Comparison of ENCODE assay signal across 16 cellular contexts in genomic region chr4:179927473-179927872, GRCh38.
"Had no signal": no experiment of that assay in that cellular context is flagged by ENCODE, and none has a peak within 500 bp of the region (broad histone marks: within the 10 kb centered on the region; RNA-seq: fewer than 3 reads in every experiment).

No MANE protein-coding gene starts in this region.

- DNase-seq: activated CD4-positive, alpha-beta T cell treated with anti-CD3 and anti-CD28 coated beads, Interleukin-2, amount 10 ng/mL, durations not matched to agents 7 days and 5 days; activated CD8-positive, alpha-beta T cell treated with anti-CD3 and anti-CD28 coated beads, Interleukin-2, amount 10 ng/mL, durations not matched to agents 7 days and 5 days; activated naive CD4-positive, alpha-beta T cell treated with Interleukin-2 at 50 U/mL for 16 hours; activated naive CD8-positive, alpha-beta T cell treated with anti-CD3 and anti-CD28 coated beads, Interleukin-2, amount 10 ng/mL, durations not matched to agents 7 days and 5 days; activated T-cell treated with anti-CD3 and anti-CD28 coated beads, Interleukin-2, amount 50 U/mL, for 24 hours; amygdala; foreskin fibroblast; naive B cell; stimulated activated CD4-positive, alpha-beta T cell treated with anti-CD3 and anti-CD28 coated beads, Interleukin-15, amount 100 ng/mL, for 24 hours; stimulated activated CD4-positive, alpha-beta T cell treated with anti-CD3 and anti-CD28 coated beads, Interleukin-2, amount 100 ng/mL, for 48 hours; stomach; trophoblast cell had no signal

- H3K9me3 Mint-ChIP-seq: activated naive CD8-positive, alpha-beta T cell treated with anti-CD3 and anti-CD28 coated beads, Interleukin-2, amount 10 ng/mL, durations not matched to agents 7 days and 5 days had no signal

- H3K36me3 Mint-ChIP-seq: activated naive CD8-positive, alpha-beta T cell treated with anti-CD3 and anti-CD28 coated beads, Interleukin-2, amount 10 ng/mL, durations not matched to agents 7 days and 5 days; memory B cell had no signal

- H3K27me3 Mint-ChIP-seq: activated CD4-positive, alpha-beta T cell treated with anti-CD3 and anti-CD28 coated beads, Interleukin-2, amount 10 ng/mL, durations not matched to agents 7 days and 5 days; activated naive CD8-positive, alpha-beta T cell treated with anti-CD3 and anti-CD28 coated beads, Interleukin-2, amount 10 ng/mL, durations not matched to agents 7 days and 5 days; activated T-cell treated with anti-CD3 and anti-CD28 coated beads, Interleukin-2, amount 50 U/mL, for 24 hours; memory B cell had no signal

- H3K4me1 Mint-ChIP-seq: activated CD4-positive, alpha-beta T cell treated with anti-CD3 and anti-CD28 coated beads, Interleukin-2, amount 10 ng/mL, durations not matched to agents 7 days and 5 days; activated naive CD8-positive, alpha-beta T cell treated with anti-CD3 and anti-CD28 coated beads, Interleukin-2, amount 10 ng/mL, durations not matched to agents 7 days and 5 days; memory B cell; neural crest cell had no signal

- ATAC-seq: activated CD4-positive, CD25-positive, alpha-beta regulatory T cell treated with anti-CD3 and anti-CD28 coated beads, Interleukin-2, amount 50 U/mL, for 24 hours; activated CD8-positive, alpha-beta T cell treated with anti-CD3 and anti-CD28 coated beads, Interleukin-2, amount 10 ng/mL, durations not matched to agents 7 days and 5 days had no signal

- H3K27ac Mint-ChIP-seq: activated CD4-positive, alpha-beta T cell treated with anti-CD3 and anti-CD28 coated beads, Interleukin-2, amount 10 ng/mL, durations not matched to agents 7 days and 5 days; activated CD8-positive, alpha-beta T cell treated with anti-CD3 and anti-CD28 coated beads, Interleukin-2, amount 10 ng/mL, durations not matched to agents 7 days and 5 days; activated naive CD8-positive, alpha-beta T cell treated with anti-CD3 and anti-CD28 coated beads, Interleukin-2, amount 10 ng/mL, durations not matched to agents 7 days and 5 days; activated T-cell treated with anti-CD3 and anti-CD28 coated beads, Interleukin-2, amount 50 U/mL, for 24 hours; activated T-helper 2 cell treated with anti-CD3 and anti-CD28 coated beads, Interferon-gamma antibody, Interleukin-2, Interleukin-4, amounts not matched to agents 10 μg/mL and 5 μg/mL and 100 μg/mL, durations not matched to agents 14 hours and 24 hours and 36 hours; memory B cell; naive B cell had no signal

- H3K4me3 Mint-ChIP-seq: activated CD4-positive, alpha-beta T cell treated with anti-CD3 and anti-CD28 coated beads, Interleukin-2, amount 10 ng/mL, durations not matched to agents 7 days and 5 days; activated CD8-positive, alpha-beta T cell treated with anti-CD3 and anti-CD28 coated beads, Interleukin-2, amount 10 ng/mL, durations not matched to agents 7 days and 5 days; activated naive CD8-positive, alpha-beta T cell treated with anti-CD3 and anti-CD28 coated beads, Interleukin-2, amount 10 ng/mL, durations not matched to agents 7 days and 5 days; activated T-cell treated with anti-CD3 and anti-CD28 coated beads, Interleukin-2, amount 50 U/mL, for 24 hours; memory B cell; naive B cell; neural crest cell had no signal
